In genomic region chr1:246790833-246791232, GRCh38 we compare ENCODE assay signal across 30 cellular contexts.
"Had no signal": no experiment of that assay in that cellular context is flagged by ENCODE, and none has a peak within 500 bp of the region (broad histone marks: within the 10 kb centered on the region; RNA-seq: fewer than 3 reads in every experiment).

No MANE protein-coding gene starts in this region.

- H2AFZ ChIP-seq: hepatocyte had no signal

- H3K36me3 Mint-ChIP-seq: naive thymus-derived CD8-positive, alpha-beta T cell; stimulated activated effector memory CD8-positive, alpha-beta T cell treated with anti-CD3 and anti-CD28 coated beads, Interleukin-12 subunit alpha, Interleukin-12 subunit beta, amount 100 ng/mL, for 72 hours had no signal

- DNase-seq: cerebellar nuclear complex; effector CD8-positive, alpha-beta T cell; endodermal cell; foreskin keratinocyte; heart left ventricle; left cardiac atrium; left lung; mammary epithelial cell; mesendoderm; naive thymus-derived CD8-positive, alpha-beta T cell; nephron progenitor cell; occipital lobe; pancreas; sigmoid colon; stimulated activated CD4-positive, alpha-beta T cell treated with anti-CD3 and anti-CD28 coated beads, Interleukin-2, amount 100 ng/mL, for 24 hours; stimulated activated CD4-positive, alpha-beta T cell treated with anti-CD3 and anti-CD28 coated beads, Interleukin-4, amount 100 ng/mL, for 24 hours; stimulated activated naive CD4-positive, alpha-beta T cell treated with Interleukin-2 at 50 U/mL for 16 hours; stomach had no signal

- H3K36me3 ChIP-seq: esophagus muscularis mucosa, gastroesophageal sphincter, heart left ventricle, left lung, pancreas, sigmoid colon, stomach, thoracic aorta, tibial nerve, upper lobe of left lung had no signal

- H3K27ac Mint-ChIP-seq: dendritic cell treated with granulocyte-macrophage colony-stimulating factor and Interleukin-4, amounts not matched to agents 40 ng/mL and 50 ng/mL, for 4 days; endodermal cell; nephron progenitor cell; progenitor cell of endocrine pancreas; stimulated activated effector memory CD8-positive, alpha-beta T cell treated with anti-CD3 and anti-CD28 coated beads, Interleukin-12 subunit alpha, Interleukin-12 subunit beta, amount 100 ng/mL, for 72 hours had no signal

- H3K9me3 Mint-ChIP-seq: endodermal cell; nephron progenitor cell; stimulated activated effector memory CD8-positive, alpha-beta T cell treated with anti-CD3 and anti-CD28 coated beads, Interleukin-12 subunit alpha, Interleukin-12 subunit beta, amount 100 ng/mL, for 72 hours had no signal

- ATAC-seq: foreskin keratinocyte; gastroesophageal sphincter; heart left ventricle; left cardiac atrium; left lung; naive thymus-derived CD8-positive, alpha-beta T cell; pancreas had no signal

- H3K4me1 ChIP-seq: pancreas had no signal

- H3K4me1 Mint-ChIP-seq: stimulated activated effector memory CD8-positive, alpha-beta T cell treated with anti-CD3 and anti-CD28 coated beads, Interleukin-12 subunit alpha, Interleukin-12 subunit beta, amount 100 ng/mL, for 72 hours had no signal

- H3K79me2 ChIP-seq: hepatocyte had no signal

- H3K9me3 ChIP-seq: esophagus muscularis mucosa, gastroesophageal sphincter, heart left ventricle, left lung, pancreas, sigmoid colon, stomach, thoracic aorta, tibial nerve, upper lobe of left lung had no signal

- H3K27ac ChIP-seq: esophagus muscularis mucosa, foreskin keratinocyte, gastroesophageal sphincter, heart left ventricle, hepatocyte, left lung, pancreas, sigmoid colon, stomach, thoracic aorta, tibial nerve, upper lobe of left lung had no signal

- H3K4me2 ChIP-seq: hepatocyte had no signal

- H3K4me3 Mint-ChIP-seq: dendritic cell treated with granulocyte-macrophage colony-stimulating factor and Interleukin-4, amounts not matched to agents 40 ng/mL and 50 ng/mL, for 4 days; endodermal cell; naive thymus-derived CD8-positive, alpha-beta T cell; nephron progenitor cell; stimulated activated effector memory CD8-positive, alpha-beta T cell treated with anti-CD3 and anti-CD28 coated beads, Interleukin-12 subunit alpha, Interleukin-12 subunit beta, amount 100 ng/mL, for 72 hours had no signal

- H3K4me3 ChIP-seq: esophagus muscularis mucosa, gastroesophageal sphincter, heart left ventricle, hepatocyte, left lung, pancreas, sigmoid colon, stomach, thoracic aorta, tibial nerve, upper lobe of left lung had no signal

- FAIRE-seq: colon, endothelial cell of umbilical vein, pancreas, urothelium cell line had no signal

- H3K27me3 ChIP-seq: hepatocyte, upper lobe of left lung had no signal
